7 cellular contexts compared by ENCODE assay signal in the genomic region with DNA sequence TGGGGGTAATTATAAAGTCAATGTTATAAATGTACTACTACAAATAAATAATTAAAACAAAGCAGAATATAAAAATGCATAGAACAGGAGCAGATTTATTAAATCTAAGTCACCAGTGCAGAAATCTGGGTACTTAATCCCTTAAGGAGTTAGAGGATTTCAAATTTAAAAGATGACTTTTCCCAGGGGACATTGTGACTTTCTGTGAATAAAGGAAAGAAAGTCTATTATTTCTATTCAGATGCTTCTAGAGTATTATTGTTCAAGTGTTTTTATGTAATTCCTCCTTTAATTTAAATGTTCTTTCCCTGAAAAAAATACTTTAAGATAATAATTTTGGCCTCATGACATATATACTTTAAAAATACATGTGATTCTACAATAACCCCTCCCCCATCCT.
"Had no signal": no experiment of that assay in that cellular context is flagged by ENCODE, and none has a peak within 500 bp of the region (broad histone marks: within the 10 kb centered on the region; RNA-seq: fewer than 3 reads in every experiment).

No MANE protein-coding gene starts in this region.

- H3K9me3 ChIP-seq: HAP-1 had no signal

- FAIRE-seq: HepG2 had no signal

- H3K27ac ChIP-seq: GM23248, HL-60 had no signal

- H3K4me3 ChIP-seq: GM23248, HAP-1 had no signal

- DNase-seq: GM23248, GOT3, H7, HFFc6 had no signal
